Comparison of ENCODE assay signal across 22 cellular contexts in genomic region chr15:66196565-66196964, GRCh38. TPM values are rescaled to one million over a fixed set of nuclear protein-coding genes. Genes with fewer than 3 reads are reported as not detected.
DNase-seq lines count a peak whose midpoint lies in the region; ATAC-seq and TF ChIP-seq lines count a peak whose summit lies in the region.
"Had no signal": no experiment of that assay in that cellular context is flagged by ENCODE, and none has a peak within 500 bp of the region (broad histone marks: within the 10 kb centered on the region; RNA-seq: fewer than 3 reads in every experiment).

No MANE protein-coding gene starts in this region.

- peaks cover 9% of the 10 kb centered on the region for H3K27me3 Mint-ChIP-seq in CD8-positive, alpha-beta T cell (ENCODE audit: low read depth)

- H3K79me1 ChIP-seq in mesendoderm (ENCODE audit: low read length): no peaks in the 10 kb centered on the region

- H4K8ac ChIP-seq in mesendoderm (ENCODE audit: low read depth, low read length): no peak overlapping the region

- H3K36me3 Mint-ChIP-seq in CD8-positive, alpha-beta T cell: no peaks in the 10 kb centered on the region
- H3K36me3 Mint-ChIP-seq: activated CD4-positive, alpha-beta memory T cell treated with anti-CD3 and anti-CD28 coated beads for 36 hours; activated naive CD4-positive, alpha-beta T cell treated with anti-CD3 and anti-CD28 coated beads, Interleukin-2, amount 10 ng/mL, durations not matched to agents 7 days and 5 days; neural progenitor cell had no signal

- no peaks in the 10 kb centered on the region for H3K4me1 Mint-ChIP-seq in CD8-positive, alpha-beta T cell (ENCODE audit: low read depth)
- H3K4me1 Mint-ChIP-seq: activated naive CD4-positive, alpha-beta T cell treated with anti-CD3 and anti-CD28 coated beads, Interleukin-2, amount 10 ng/mL, durations not matched to agents 7 days and 5 days; neural progenitor cell; T-helper 17 cell had no signal

- H3K4me2 ChIP-seq in mesendoderm (ENCODE audit: low read length): no peak overlapping the region
- H3K4me2 ChIP-seq: neural progenitor cell had no signal

- no peak overlapping the region for H3K9ac ChIP-seq in mesendoderm (ENCODE audit: low read length)
- H3K9ac ChIP-seq: neural progenitor cell had no signal

- H2BK5ac ChIP-seq in mesendoderm (ENCODE audit: low read length): no peak overlapping the region

- intact Hi-C loops in CD8-positive, alpha-beta T cell (cut with DNase I, micrococcal nuclease): no loop called here

- H3K23ac ChIP-seq in mesendoderm (ENCODE audit: low read length): no peak overlapping the region

- H3K18ac ChIP-seq in mesendoderm (ENCODE audit: low read length): no peak overlapping the region

- no peak for TF ChIP-seq CTCF in choroid plexus epithelial cell (conservative IDR thresholded peaks at IDR 0.05; ENCODE audit: low read depth, low read length)
- no peak for TF ChIP-seq CTCF in CD8-positive, alpha-beta T cell (IDR thresholded peaks at IDR 0.05)

- H3K27ac ChIP-seq in mesendoderm (ENCODE audit: low read depth, low read length): no peak overlapping the region
- H3K27ac ChIP-seq in CD8-positive, alpha-beta T cell (ENCODE audit: low read depth, low read length): no peak overlapping the region
- H3K27ac ChIP-seq: coronary artery, neural progenitor cell, WERI-Rb-1 had no signal

- no peak overlapping the region for H3K4ac ChIP-seq in mesendoderm (ENCODE audit: low read depth, low read length)

- CTCF ChIA-PET in CD8-positive, alpha-beta T cell (lab: Charles Lee): no interaction called here

- H3K27ac Mint-ChIP-seq in CD8-positive, alpha-beta T cell: no peak overlapping the region
- H3K27ac Mint-ChIP-seq: activated CD4-positive, alpha-beta memory T cell treated with anti-CD3 and anti-CD28 coated beads for 36 hours; activated naive CD4-positive, alpha-beta T cell treated with anti-CD3 and anti-CD28 coated beads, Interleukin-2, amount 10 ng/mL, durations not matched to agents 7 days and 5 days; neural progenitor cell; T-helper 17 cell had no signal

- WGBS in mesendoderm (ENCODE audit: extremely low coverage, insufficient coverage, low lambda C conversion rate): no CpG with 5 or more reads among the region's 2 CpGs

- no peaks in the 10 kb centered on the region for H3K27me3 ChIP-seq in mesendoderm (ENCODE audit: insufficient read depth, low read length, poor library complexity)
- H3K27me3 ChIP-seq in CD8-positive, alpha-beta T cell (ENCODE audit: insufficient read depth, low read length): no peaks in the 10 kb centered on the region
- H3K27me3 ChIP-seq: neural progenitor cell had no signal

- no peak overlapping the region for H3K4me3 Mint-ChIP-seq in CD8-positive, alpha-beta T cell
- H3K4me3 Mint-ChIP-seq: activated CD4-positive, alpha-beta memory T cell treated with anti-CD3 and anti-CD28 coated beads for 36 hours; activated naive CD4-positive, alpha-beta T cell treated with anti-CD3 and anti-CD28 coated beads, Interleukin-2, amount 10 ng/mL, durations not matched to agents 7 days and 5 days; neural progenitor cell; T-helper 17 cell had no signal

- no peak overlapping the region for H4K5ac ChIP-seq in mesendoderm (ENCODE audit: low read length)

- no peak for ATAC-seq in CD8-positive, alpha-beta T cell
- no peak for ATAC-seq in GM18867 (IDR thresholded peaks at IDR 0.05; ENCODE audit: unreplicated experiment)
- ATAC-seq: left colon, mucosa of descending colon, Right ventricle myocardium inferior, T-helper 17 cell had no signal

- H3K56ac ChIP-seq in mesendoderm (ENCODE audit: low read length): no peak overlapping the region

- H3K4me3 ChIP-seq in choroid plexus epithelial cell (ENCODE audit: low read depth, low read length) (no peak overlapping the region), mesendoderm (ENCODE audit: low read length) (no peak overlapping the region)
- no peak overlapping the region for H3K4me3 ChIP-seq in CD8-positive, alpha-beta T cell (ENCODE audit: low read depth, low read length)
- H3K4me3 ChIP-seq: coronary artery, mucosa of descending colon, neural progenitor cell had no signal

- DNase-seq in Daoy (ENCODE audit: low read depth) (peak; percentile 78), NCI-H226 (peak; percentile 71), choroid plexus epithelial cell (ENCODE audit: low read depth) (peak; percentile 5), mesendoderm (peak; percentile 39), germinal center (ENCODE audit: low spot score) (no peak), NCI-H2081 (lab: John Stamatoyannopoulos, UW) (no peak)
- DNase-seq in CD8-positive, alpha-beta T cell: no peak
- DNase-seq: activated CD4-positive, alpha-beta memory T cell treated with anti-CD3 and anti-CD28 coated beads for 36 hours; activated naive CD4-positive, alpha-beta T cell treated with anti-CD3 and anti-CD28 coated beads, Interleukin-2, amount 10 ng/mL, durations not matched to agents 7 days and 5 days; KBM-7; left colon; mucosa of descending colon; NCI-H1048; NCI-H2029 treated with DMSO at 0.1 percent for 48 hours; NCI-H524; stimulated activated CD8-positive, alpha-beta memory T cell treated with anti-CD3 and anti-CD28 coated beads, Interleukin-4, amount 100 ng/mL, for 48 hours; T-helper 17 cell; WERI-Rb-1 had no signal

- H2BK15ac ChIP-seq in mesendoderm (replicated peaks; ENCODE audit: low read depth): no peak overlapping the region

- H2BK120ac ChIP-seq in mesendoderm (ENCODE audit: low read depth, low read length): no peak overlapping the region

- H3K4me1 ChIP-seq in mesendoderm (ENCODE audit: control insufficient read depth, low read depth, low read length): no peaks in the 10 kb centered on the region
- no peaks in the 10 kb centered on the region for H3K4me1 ChIP-seq in CD8-positive, alpha-beta T cell (ENCODE audit: insufficient read depth, low read length)
- H3K4me1 ChIP-seq: neural progenitor cell had no signal

- POLR2A ChIA-PET in CD8-positive, alpha-beta T cell (lab: Charles Lee): no interaction called here

- H3K36me3 ChIP-seq in mesendoderm (ENCODE audit: control insufficient read depth, insufficient read depth, low read length): no peaks in the 10 kb centered on the region
- H3K36me3 ChIP-seq in CD8-positive, alpha-beta T cell (ENCODE audit: insufficient read depth, low read length): no peaks in the 10 kb centered on the region
- H3K36me3 ChIP-seq: neural progenitor cell, WERI-Rb-1 had no signal

- H3K79me2 ChIP-seq in mesendoderm (ENCODE audit: control insufficient read depth, insufficient read depth, low read length): no peaks in the 10 kb centered on the region

- no peaks in the 10 kb centered on the region for H3K9me3 ChIP-seq in CD8-positive, alpha-beta T cell (ENCODE audit: low read length)
- H3K9me3 ChIP-seq: mucosa of descending colon had no signal

- H2AK5ac ChIP-seq in mesendoderm (ENCODE audit: low read length): no peak overlapping the region

- no peaks in the 10 kb centered on the region for H3K9me3 Mint-ChIP-seq in CD8-positive, alpha-beta T cell
- H3K9me3 Mint-ChIP-seq: activated CD4-positive, alpha-beta memory T cell treated with anti-CD3 and anti-CD28 coated beads for 36 hours; activated naive CD4-positive, alpha-beta T cell treated with anti-CD3 and anti-CD28 coated beads, Interleukin-2, amount 10 ng/mL, durations not matched to agents 7 days and 5 days; neural progenitor cell had no signal

RNA-seq across cellular contexts. Expression of gene MEGF11, which starts 57.0 kb away (rescaled TPM):
- under 0.01 and 0.34 TPM in 2 replicates for total RNA-seq in Daoy (2014; rRNA removed; shearing (Covaris generic))
- 0.94 TPM for polyA plus RNA-seq in mesendoderm (2013, experiment 1 of 2)
- polyA plus RNA-seq in mesendoderm (2013, experiment 2 of 2): 1.5 TPM
- total RNA-seq in CD8-positive, alpha-beta T cell: not detected
- total RNA-seq: activated CD4-positive, alpha-beta memory T cell treated with anti-CD3 and anti-CD28 coated beads for 36 hours; left colon; Right ventricle myocardium inferior; T-helper 17 cell had no signal

Comparison
In these comparisons a context has a peak if more than half of its experiments do, and no peak if none do; other contexts are left out.
1. DNase-seq: peak in Daoy (single experiment), NCI-H226 (single experiment), choroid plexus epithelial cell (single experiment) and mesendoderm (single experiment); none in CD8-positive, alpha-beta T cell (0 of 7), germinal center (single experiment) and NCI-H2081 (0 of 2).